Comparison of ENCODE assay signal across 10 cellular contexts in the genomic region with DNA sequence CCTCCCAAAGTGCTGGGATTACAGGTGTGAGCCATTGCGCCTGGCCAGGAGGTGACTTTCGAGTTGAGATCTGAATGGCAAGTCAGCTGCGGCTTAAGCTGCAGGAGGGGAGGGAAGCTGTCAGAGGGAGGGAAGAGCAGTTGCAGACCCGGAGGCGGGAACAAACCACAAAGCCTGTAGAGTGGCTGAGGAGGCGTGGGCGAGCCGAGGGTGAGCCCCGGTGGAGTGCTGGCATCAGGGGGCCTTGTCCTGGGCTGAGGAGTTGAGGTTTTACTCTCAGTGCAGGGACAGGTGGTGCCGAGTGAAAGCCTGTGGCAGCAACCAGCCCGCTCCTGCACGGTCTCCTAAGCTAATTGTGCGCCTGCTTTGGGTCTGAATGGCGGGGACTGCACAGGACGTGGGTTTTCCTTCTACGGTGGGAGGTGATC. TPM values are rescaled to one million over a fixed set of nuclear protein-coding genes. Genes with fewer than 3 reads are reported as not detected.
DNase-seq lines count a peak whose midpoint lies in the region; ATAC-seq, FAIRE-seq and TF ChIP-seq lines count a peak whose summit lies in the region.
"Had no signal": no experiment of that assay in that cellular context is flagged by ENCODE, and none has a peak within 500 bp of the region (broad histone marks: within the 10 kb centered on the region; RNA-seq: fewer than 3 reads in every experiment).

No MANE protein-coding gene starts in this region.

- 74 to 78% methylated on average over 16 of the region's 16 CpGs for WGBS in GM23248 (ENCODE audit: low coverage in 1 of 2, low lambda C conversion rate in 2 of 2, missing lambda C conversion rate in 2 of 2), 2 experiments
- 39% methylated on average over 16 of the region's 16 CpGs for WGBS in smooth muscle cell (ENCODE audit: low lambda C conversion rate)
- WGBS in small intestine, 3 donors = 51 to 52% (median 52%) methylated on average over 16 of the region's 16 CpGs

- peak; percentile 17 for DNase-seq in GM23248
- DNase-seq in NCI-H526 treated with DMSO at 0.1 percent for 48 hours (lab: John Stamatoyannopoulos, UW) = peak; percentile 10
- peak; percentile 62 to 79 for DNase-seq in activated T-cell treated with anti-CD3 and anti-CD28 coated beads, Interleukin-2, amount 50 U/mL, for 72 hours
- no peak for DNase-seq in smooth muscle cell (lab: John Stamatoyannopoulos, UW; ENCODE audit: unreplicated experiment)
- no peak for DNase-seq in small intestine
- no peak for DNase-seq in dedifferentiated amniotic fluid mesenchymal stem cell (ENCODE audit: extremely low spot score)
- DNase-seq in left cardiac atrium = no peak
- DNase-seq in NCI-H1092 (lab: John Stamatoyannopoulos, UW) = no peak
- DNase-seq: heart right ventricle had no signal

- H4K20me1 ChIP-seq in GM23248 (ENCODE audit: insufficient read depth) (peaks cover 15% of the 10 kb centered on the region; the same call in 1 of the 2 replicates), smooth muscle cell (ENCODE audit: low read depth) (peaks cover 100% of the 10 kb centered on the region)

- H3K4me1 Mint-ChIP-seq in activated T-cell treated with anti-CD3 and anti-CD28 coated beads, Interleukin-2, amount 50 U/mL, for 72 hours (ENCODE audit: low read depth) = peaks cover 70% of the 10 kb centered on the region

- no peak overlapping the region for H3K27ac ChIP-seq in GM23248
- H3K27ac ChIP-seq in smooth muscle cell (ENCODE audit: low read depth) = no peak overlapping the region
- H3K27ac ChIP-seq in small intestine (ENCODE audit: low read depth in 1 of 2, low read length in 1 of 2) = no peak overlapping the region
- H3K27ac ChIP-seq: heart right ventricle had no signal

- H3K4me2 ChIP-seq in GM23248 (ENCODE audit: unreplicated experiment) (no peak overlapping the region), smooth muscle cell (peak overlapping the region; percentile 21)

- no peak overlapping the region for H3K27ac Mint-ChIP-seq in activated T-cell treated with anti-CD3 and anti-CD28 coated beads, Interleukin-2, amount 50 U/mL, for 72 hours

- H3K4me1 ChIP-seq in GM23248 (ENCODE audit: insufficient read depth) (no peaks in the 10 kb centered on the region), smooth muscle cell (ENCODE audit: low read depth) (peaks cover 6% of the 10 kb centered on the region), small intestine (ENCODE audit: control insufficient read depth in 2 of 2, insufficient read depth in 1 of 2, low read depth in 1 of 2, low read length in 1 of 2) (peaks cover 11% of the 10 kb centered on the region in 2 donors)

- no peak overlapping the region for H3K9ac ChIP-seq in GM23248
- no peak overlapping the region for H3K9ac ChIP-seq in smooth muscle cell (ENCODE audit: low read depth)

- in situ Hi-C loops in GM23248 (cut with MboI) = no loop called here

- H2AFZ ChIP-seq in GM23248 (no peak overlapping the region), smooth muscle cell (ENCODE audit: low read depth) (no peak overlapping the region)

- peak overlapping the region; percentile 67 to 74 for H3K4me3 Mint-ChIP-seq in activated T-cell treated with anti-CD3 and anti-CD28 coated beads, Interleukin-2, amount 50 U/mL, for 72 hours

- H3F3A ChIP-seq in GM23248 (ENCODE audit: insufficient read depth) (no peaks in the 10 kb centered on the region), smooth muscle cell (ENCODE audit: low read depth) (no peaks in the 10 kb centered on the region)

- no peaks in the 10 kb centered on the region for H3K27me3 Mint-ChIP-seq in activated T-cell treated with anti-CD3 and anti-CD28 coated beads, Interleukin-2, amount 50 U/mL, for 72 hours (ENCODE audit: low read depth)

- H3K36me3 Mint-ChIP-seq in activated T-cell treated with anti-CD3 and anti-CD28 coated beads, Interleukin-2, amount 50 U/mL, for 72 hours (ENCODE audit: insufficient read depth in 2 of 2) = no peaks in the 10 kb centered on the region

- H3K27me3 ChIP-seq in GM23248 (replicated peaks; ENCODE audit: insufficient read depth) (no peaks in the 10 kb centered on the region), smooth muscle cell (ENCODE audit: low read depth) (no peaks in the 10 kb centered on the region), small intestine (ENCODE audit: control insufficient read depth in 2 of 2, insufficient read depth in 2 of 2, low read length in 2 of 2) (no peaks in the 10 kb centered on the region)
- H3K27me3 ChIP-seq: heart right ventricle had no signal

- no peaks in the 10 kb centered on the region for H3K9me3 Mint-ChIP-seq in activated T-cell treated with anti-CD3 and anti-CD28 coated beads, Interleukin-2, amount 50 U/mL, for 72 hours

- no peaks in the 10 kb centered on the region for H3K9me2 ChIP-seq in GM23248 (ENCODE audit: insufficient read depth)

- peak; percentile 78 to 80 for ATAC-seq in activated T-cell treated with anti-CD3 and anti-CD28 coated beads, Interleukin-2, amount 50 U/mL, for 72 hours (replicated peaks in 1 of 2)
- ATAC-seq in left cardiac atrium = no peak

- TF ChIP-seq CTCF in smooth muscle cell (IDR thresholded peaks at IDR 0.05; ENCODE audit: borderline replicate concordance, insufficient read depth, poor library complexity, severe bottlenecking) = no peak

- intact Hi-C loops in left cardiac atrium (cut with DNase I) = no loop called here

- no peak overlapping the region for H3K4me3 ChIP-seq in GM23248
- H3K4me3 ChIP-seq in smooth muscle cell = no peak overlapping the region
- H3K4me3 ChIP-seq in small intestine (ENCODE audit: low read depth in 1 of 2, low read length in 2 of 2) = no peak overlapping the region
- H3K4me3 ChIP-seq: heart right ventricle had no signal

- no peaks in the 10 kb centered on the region for H3K9me3 ChIP-seq in GM23248 (ENCODE audit: low read depth)
- no peaks in the 10 kb centered on the region for H3K9me3 ChIP-seq in smooth muscle cell (replicated peaks; ENCODE audit: low read depth)
- no peaks in the 10 kb centered on the region for H3K9me3 ChIP-seq in small intestine (ENCODE audit: control insufficient read depth, low read depth)
- H3K9me3 ChIP-seq: heart right ventricle had no signal

- no peak for FAIRE-seq in small intestine (lab: Jason Lieb, UNC)

- H3K36me3 ChIP-seq in GM23248 (ENCODE audit: low read depth) (no peaks in the 10 kb centered on the region), smooth muscle cell (ENCODE audit: low read depth) (no peaks in the 10 kb centered on the region), small intestine (ENCODE audit: control insufficient read depth in 2 of 2, insufficient read depth in 2 of 2, low read length in 2 of 2) (no peaks in the 10 kb centered on the region)

- H3K79me2 ChIP-seq in GM23248 (ENCODE audit: insufficient read depth) (peaks cover 99% of the 10 kb centered on the region), smooth muscle cell (ENCODE audit: low read depth) (peaks cover 66% of the 10 kb centered on the region)

RNA-seq across cellular contexts. Expression of gene PPP1R37, which starts 24.2 kb away (rescaled TPM):
- 39.2 and 43.8 TPM in 2 replicates for total RNA-seq in GM23248 (2014; rRNA removed; shearing (Covaris generic))
- polyA plus RNA-seq in GM23248 (2016; fragmentation: Nextera tagmentation; extraction: Ambion mirVana) (1.6 and 1.9 TPM in 2 replicates), smooth muscle cell (8.2 and 8.7 TPM in 2 replicates), small intestine (10 to 100 TPM; 19.5 to 32.4 (median 30.9) TPM)
- 10 to 100 TPM; 11.8 to 17.3 TPM for total RNA-seq in activated T-cell treated with anti-CD3 and anti-CD28 coated beads, Interleukin-2, amount 50 U/mL, for 72 hours
- total RNA-seq in smooth muscle cell (11.7 and 19.2 TPM in 2 replicates), left cardiac atrium (10 to 100 TPM; 19.4 to 21.4 TPM)

RNA-seq across cellular contexts. Expression of gene GEMIN7, which starts 38.1 kb away (rescaled TPM):
- total RNA-seq in GM23248 (2014; rRNA removed; shearing (Covaris generic)) = 22.5 and 25.3 TPM in 2 replicates
- polyA plus RNA-seq in GM23248 (2016; fragmentation: Nextera tagmentation; extraction: Ambion mirVana) (48.4 and 49.7 TPM in 2 replicates), smooth muscle cell (66.5 and 67.0 TPM in 2 replicates), small intestine (10 to 100 TPM; 33.2 to 49.7 (median 37.6) TPM)
- total RNA-seq in activated T-cell treated with anti-CD3 and anti-CD28 coated beads, Interleukin-2, amount 50 U/mL, for 72 hours = 10 to 100 TPM; 26.4 to 28.1 TPM
- total RNA-seq in smooth muscle cell (29.4 and 50.6 TPM in 2 replicates), left cardiac atrium (10 to 100 TPM; 13.9 to 14.1 TPM)

RNA-seq across cellular contexts. Expression of gene ZNF296, which starts 40.9 kb away (rescaled TPM):
- 0.25 TPM in 1 of 2 replicates, not detected in the other for total RNA-seq in GM23248 (2014; rRNA removed; shearing (Covaris generic))
- 0.15 TPM in 1 of 2 replicates, not detected in the other for polyA plus RNA-seq in GM23248 (2016; fragmentation: Nextera tagmentation; extraction: Ambion mirVana)
- total RNA-seq in activated T-cell treated with anti-CD3 and anti-CD28 coated beads, Interleukin-2, amount 50 U/mL, for 72 hours = 1 to 10 TPM; 5.1 to 5.2 TPM
- 1.1 TPM in 1 of 2 replicates, not detected in the other for total RNA-seq in smooth muscle cell
- polyA plus RNA-seq in smooth muscle cell = 0.21 and 1.7 TPM in 2 replicates
- 10 to 100 TPM in 1 of 3 donors, 1 to 10 TPM in 2; 4.7 to 10.3 (median 8.6) TPM for polyA plus RNA-seq in small intestine
- under 1 TPM; 0.44 to 0.73 TPM for total RNA-seq in left cardiac atrium
- total RNA-seq: M059J had no signal

RNA-seq across cellular contexts. Expression of gene NKPD1, which starts 43.6 kb away (rescaled TPM):
- 0.11 and 0.25 TPM in 2 replicates for total RNA-seq in GM23248 (2014; rRNA removed; shearing (Covaris generic))
- polyA plus RNA-seq in GM23248 (2016; fragmentation: Nextera tagmentation; extraction: Ambion mirVana) (not detected in 2 replicates), smooth muscle cell (0.13 and 1.1 TPM in 2 replicates), small intestine (under 1 TPM in 1 of 3 donors, not detected in 2; 0.09 TPM)
- total RNA-seq in activated T-cell treated with anti-CD3 and anti-CD28 coated beads, Interleukin-2, amount 50 U/mL, for 72 hours = under 1 TPM; 0.70 to 0.72 TPM
- total RNA-seq in smooth muscle cell (1.1 and 1.6 TPM in 2 replicates), left cardiac atrium (under 1 TPM in 1 of 2 donors, not detected in 1; 0.05 TPM)
- total RNA-seq: M059J had no signal

Comparison
In these comparisons a context has a peak if more than half of its experiments do, and no peak if none do; other contexts are left out.
1. DNase-seq: peak in GM23248 (single experiment), NCI-H526 treated with DMSO at 0.1 percent for 48 hours (single experiment) and activated T-cell treated with anti-CD3 and anti-CD28 coated beads, Interleukin-2, amount 50 U/mL, for 72 hours (2 of 2); none in smooth muscle cell (single experiment), small intestine (single experiment), dedifferentiated amniotic fluid mesenchymal stem cell (single experiment), left cardiac atrium (single experiment) and NCI-H1092 (single experiment).
2. ATAC-seq: peak in activated T-cell treated with anti-CD3 and anti-CD28 coated beads, Interleukin-2, amount 50 U/mL, for 72 hours (2 of 2); none in left cardiac atrium (0 of 2).